ENCODE assay signal across 22 cellular contexts in genomic region chr4:148530114-148530513, GRCh38.
"Had no signal": no experiment of that assay in that cellular context is flagged by ENCODE, and none has a peak within 500 bp of the region (broad histone marks: within the 10 kb centered on the region; RNA-seq: fewer than 3 reads in every experiment).

No MANE protein-coding gene starts in this region.

- H2AFZ ChIP-seq: neural progenitor cell had no signal

- H3K4me1 ChIP-seq: esophagus muscularis mucosa, foreskin keratinocyte, heart left ventricle, left ventricle myocardium inferior, lower lobe of right lung, neural progenitor cell, transverse colon had no signal

- H3K27me3 ChIP-seq: dorsolateral prefrontal cortex, esophagus muscularis mucosa, foreskin keratinocyte, heart left ventricle, neural progenitor cell, ovary, transverse colon had no signal

- ATAC-seq: foreskin keratinocyte; heart left ventricle; left cardiac atrium; lower lobe of right lung; natural killer cell treated with Interleukin-12 subunit alpha and Interleukin-12 subunit beta and Interleukin-15 and Interleukin-18, amount 100 ng/mL, for 72 hours; right cardiac atrium; stimulated activated effector memory CD8-positive, alpha-beta T cell treated with anti-CD3 and anti-CD28 coated beads, Interleukin-12 subunit alpha, Interleukin-12 subunit beta, amount 100 ng/mL, for 72 hours had no signal

- H3K27ac ChIP-seq: dorsolateral prefrontal cortex, esophagus muscularis mucosa, foreskin keratinocyte, heart left ventricle, left ventricle myocardium inferior, lower lobe of right lung, neural progenitor cell, ovary, thoracic aorta, transverse colon had no signal

- H3K4me2 ChIP-seq: neural progenitor cell had no signal

- H3K9me3 ChIP-seq: ovary had no signal

- H3K36me3 ChIP-seq: esophagus muscularis mucosa, heart left ventricle, lower lobe of right lung, neural progenitor cell, ovary, thoracic aorta, transverse colon had no signal

- H3K4me3 ChIP-seq: dorsolateral prefrontal cortex, esophagus muscularis mucosa, heart left ventricle, left ventricle myocardium inferior, lower lobe of right lung, neural progenitor cell, ovary, thoracic aorta, transverse colon had no signal

- DNase-seq: central memory CD4-positive, alpha-beta T cell; cortex of kidney; dorsolateral prefrontal cortex; effector CD8-positive, alpha-beta T cell; heart left ventricle; hippocampal formation; left cardiac atrium; left ventricle myocardium inferior; lower lobe of right lung; nucleus accumbens; ovary; right cardiac atrium; stimulated activated CD4-positive, alpha-beta T cell treated with anti-CD3 and anti-CD28 coated beads, Interleukin-4, amount 100 ng/mL, for 1 hour; stimulated activated CD8-positive, alpha-beta memory T cell treated with anti-CD3 and anti-CD28 coated beads, Interleukin-4, amount 100 ng/mL, for 48 hours; transverse colon had no signal

- H3K9ac ChIP-seq: neural progenitor cell had no signal

- FAIRE-seq: islet of Langerhans had no signal
